ENCODE assay signal across 1 cellular context in the genomic region with DNA sequence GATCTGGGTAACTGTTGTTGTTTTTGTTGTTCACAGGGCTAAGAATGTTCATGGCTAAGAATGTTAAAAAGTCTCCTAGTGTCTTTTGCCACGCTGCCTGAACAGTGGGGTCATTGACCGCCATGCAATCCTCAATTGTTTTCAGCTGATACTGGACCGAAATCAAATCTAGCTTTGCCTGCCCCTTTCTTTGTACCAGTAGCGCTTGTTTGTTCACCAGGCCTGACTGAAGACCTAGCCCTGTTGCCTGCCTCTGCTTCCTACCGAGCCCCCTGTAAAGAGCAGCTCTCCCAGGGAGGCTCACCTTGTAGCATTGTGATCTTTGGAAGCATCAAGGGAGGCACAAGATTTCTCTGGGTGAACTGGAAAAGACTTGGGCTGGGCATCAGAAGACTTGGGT.
TF ChIP-seq lines count a peak whose summit lies in the region.

No MANE protein-coding gene starts in this region.

TF ChIP-seq in GM12878, 131 proteins besides CTCF, POLR2A, EP300 and RAD21:
- TF ChIP-seq, protein P1, sequence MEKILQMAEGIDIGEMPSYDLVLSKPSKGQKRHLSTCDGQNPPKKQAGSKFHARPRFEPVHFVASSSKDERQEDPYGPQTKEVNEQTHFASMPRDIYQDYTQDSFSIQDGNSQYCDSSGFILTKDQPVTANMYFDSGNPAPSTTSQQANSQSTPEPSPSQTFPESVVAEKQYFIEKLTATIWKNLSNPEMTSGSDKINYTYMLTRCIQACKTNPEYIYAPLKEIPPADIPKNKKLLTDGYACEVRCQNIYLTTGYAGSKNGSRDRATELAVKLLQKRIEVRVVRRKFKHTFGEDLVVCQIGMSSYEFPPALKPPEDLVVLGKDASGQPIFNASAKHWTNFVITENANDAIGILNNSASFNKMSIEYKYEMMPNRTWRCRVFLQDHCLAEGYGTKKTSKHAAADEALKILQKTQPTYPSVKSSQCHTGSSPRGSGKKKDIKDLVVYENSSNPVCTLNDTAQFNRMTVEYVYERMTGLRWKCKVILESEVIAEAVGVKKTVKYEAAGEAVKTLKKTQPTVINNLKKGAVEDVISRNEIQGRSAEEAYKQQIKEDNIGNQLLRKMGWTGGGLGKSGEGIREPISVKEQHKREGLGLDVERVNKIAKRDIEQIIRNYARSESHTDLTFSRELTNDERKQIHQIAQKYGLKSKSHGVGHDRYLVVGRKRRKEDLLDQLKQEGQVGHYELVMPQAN (conservative IDR thresholded peaks at IDR 0.05) = no peak
- no peak for TF ChIP-seq MTA2 (IDR thresholded peaks at IDR 0.05; ENCODE audit: low read depth)
- no peak for TF ChIP-seq RFX5 (IDR thresholded peaks at IDR 0.05; ENCODE audit: low read depth, low read length)
- no peak for TF ChIP-seq POU2F2 (IDR thresholded peaks at IDR 0.05; ENCODE audit: borderline replicate concordance, low read depth, low read length)
- TF ChIP-seq PML (IDR thresholded peaks at IDR 0.05; ENCODE audit: low read length) = no peak
- no peak for TF ChIP-seq ETV6 (conservative IDR thresholded peaks at IDR 0.05 in 1 of 2, IDR thresholded peaks at IDR 0.05 in 1 of 2; ENCODE audit: borderline replicate concordance in 1 of 2, low read depth in 1 of 2)
- TF ChIP-seq NR2F1 (conservative IDR thresholded peaks at IDR 0.05) = no peak
- no peak for TF ChIP-seq SUZ12 (IDR thresholded peaks at IDR 0.05; ENCODE audit: unreplicated experiment)
- no peak for TF ChIP-seq DPF2 (IDR thresholded peaks at IDR 0.05)
- TF ChIP-seq, protein P2, sequence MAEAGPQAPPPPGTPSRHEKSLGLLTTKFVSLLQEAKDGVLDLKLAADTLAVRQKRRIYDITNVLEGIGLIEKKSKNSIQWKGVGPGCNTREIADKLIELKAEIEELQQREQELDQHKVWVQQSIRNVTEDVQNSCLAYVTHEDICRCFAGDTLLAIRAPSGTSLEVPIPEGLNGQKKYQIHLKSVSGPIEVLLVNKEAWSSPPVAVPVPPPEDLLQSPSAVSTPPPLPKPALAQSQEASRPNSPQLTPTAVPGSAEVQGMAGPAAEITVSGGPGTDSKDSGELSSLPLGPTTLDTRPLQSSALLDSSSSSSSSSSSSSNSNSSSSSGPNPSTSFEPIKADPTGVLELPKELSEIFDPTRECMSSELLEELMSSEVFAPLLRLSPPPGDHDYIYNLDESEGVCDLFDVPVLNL (IDR thresholded peaks at IDR 0.05; ENCODE audit: low read depth, low read length) = no peak
- TF ChIP-seq, protein P3, sequence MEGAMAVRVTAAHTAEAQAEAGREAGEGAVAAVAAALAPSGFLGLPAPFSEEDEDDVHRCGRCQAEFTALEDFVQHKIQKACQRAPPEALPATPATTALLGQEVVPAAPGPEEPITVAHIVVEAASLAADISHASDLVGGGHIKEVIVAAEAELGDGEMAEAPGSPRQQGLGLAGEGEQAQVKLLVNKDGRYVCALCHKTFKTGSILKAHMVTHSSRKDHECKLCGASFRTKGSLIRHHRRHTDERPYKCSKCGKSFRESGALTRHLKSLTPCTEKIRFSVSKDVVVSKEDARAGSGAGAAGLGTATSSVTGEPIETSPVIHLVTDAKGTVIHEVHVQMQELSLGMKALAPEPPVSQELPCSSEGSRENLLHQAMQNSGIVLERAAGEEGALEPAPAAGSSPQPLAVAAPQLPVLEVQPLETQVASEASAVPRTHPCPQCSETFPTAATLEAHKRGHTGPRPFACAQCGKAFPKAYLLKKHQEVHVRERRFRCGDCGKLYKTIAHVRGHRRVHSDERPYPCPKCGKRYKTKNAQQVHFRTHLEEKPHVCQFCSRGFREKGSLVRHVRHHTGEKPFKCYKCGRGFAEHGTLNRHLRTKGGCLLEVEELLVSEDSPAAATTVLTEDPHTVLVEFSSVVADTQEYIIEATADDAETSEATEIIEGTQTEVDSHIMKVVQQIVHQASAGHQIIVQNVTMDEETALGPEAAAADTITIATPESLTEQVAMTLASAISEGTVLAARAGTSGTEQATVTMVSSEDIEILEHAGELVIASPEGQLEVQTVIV (IDR thresholded peaks at IDR 0.05; ENCODE audit: borderline replicate concordance, partially characterized antibody) = no peak
- TF ChIP-seq, protein P4, sequence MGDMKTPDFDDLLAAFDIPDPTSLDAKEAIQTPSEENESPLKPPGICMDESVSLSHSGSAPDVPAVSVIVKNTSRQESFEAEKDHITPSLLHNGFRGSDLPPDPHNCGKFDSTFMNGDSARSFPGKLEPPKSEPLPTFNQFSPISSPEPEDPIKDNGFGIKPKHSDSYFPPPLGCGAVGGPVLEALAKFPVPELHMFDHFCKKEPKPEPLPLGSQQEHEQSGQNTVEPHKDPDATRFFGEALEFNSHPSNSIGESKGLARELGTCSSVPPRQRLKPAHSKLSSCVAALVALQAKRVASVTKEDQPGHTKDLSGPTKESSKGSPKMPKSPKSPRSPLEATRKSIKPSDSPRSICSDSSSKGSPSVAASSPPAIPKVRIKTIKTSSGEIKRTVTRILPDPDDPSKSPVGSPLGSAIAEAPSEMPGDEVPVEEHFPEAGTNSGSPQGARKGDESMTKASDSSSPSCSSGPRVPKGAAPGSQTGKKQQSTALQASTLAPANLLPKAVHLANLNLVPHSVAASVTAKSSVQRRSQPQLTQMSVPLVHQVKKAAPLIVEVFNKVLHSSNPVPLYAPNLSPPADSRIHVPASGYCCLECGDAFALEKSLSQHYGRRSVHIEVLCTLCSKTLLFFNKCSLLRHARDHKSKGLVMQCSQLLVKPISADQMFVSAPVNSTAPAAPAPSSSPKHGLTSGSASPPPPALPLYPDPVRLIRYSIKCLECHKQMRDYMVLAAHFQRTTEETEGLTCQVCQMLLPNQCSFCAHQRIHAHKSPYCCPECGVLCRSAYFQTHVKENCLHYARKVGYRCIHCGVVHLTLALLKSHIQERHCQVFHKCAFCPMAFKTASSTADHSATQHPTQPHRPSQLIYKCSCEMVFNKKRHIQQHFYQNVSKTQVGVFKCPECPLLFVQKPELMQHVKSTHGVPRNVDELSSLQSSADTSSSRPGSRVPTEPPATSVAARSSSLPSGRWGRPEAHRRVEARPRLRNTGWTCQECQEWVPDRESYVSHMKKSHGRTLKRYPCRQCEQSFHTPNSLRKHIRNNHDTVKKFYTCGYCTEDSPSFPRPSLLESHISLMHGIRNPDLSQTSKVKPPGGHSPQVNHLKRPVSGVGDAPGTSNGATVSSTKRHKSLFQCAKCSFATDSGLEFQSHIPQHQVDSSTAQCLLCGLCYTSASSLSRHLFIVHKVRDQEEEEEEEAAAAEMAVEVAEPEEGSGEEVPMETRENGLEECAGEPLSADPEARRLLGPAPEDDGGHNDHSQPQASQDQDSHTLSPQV (IDR thresholded peaks at IDR 0.05) = no peak
- TF ChIP-seq, protein P5, sequence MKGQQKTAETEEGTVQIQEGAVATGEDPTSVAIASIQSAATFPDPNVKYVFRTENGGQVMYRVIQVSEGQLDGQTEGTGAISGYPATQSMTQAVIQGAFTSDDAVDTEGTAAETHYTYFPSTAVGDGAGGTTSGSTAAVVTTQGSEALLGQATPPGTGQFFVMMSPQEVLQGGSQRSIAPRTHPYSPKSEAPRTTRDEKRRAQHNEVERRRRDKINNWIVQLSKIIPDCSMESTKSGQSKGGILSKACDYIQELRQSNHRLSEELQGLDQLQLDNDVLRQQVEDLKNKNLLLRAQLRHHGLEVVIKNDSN (IDR thresholded peaks at IDR 0.05; ENCODE audit: borderline replicate concordance, extremely low read length, insufficient read depth, low read depth, low read length) = no peak
- TF ChIP-seq, protein P6, sequence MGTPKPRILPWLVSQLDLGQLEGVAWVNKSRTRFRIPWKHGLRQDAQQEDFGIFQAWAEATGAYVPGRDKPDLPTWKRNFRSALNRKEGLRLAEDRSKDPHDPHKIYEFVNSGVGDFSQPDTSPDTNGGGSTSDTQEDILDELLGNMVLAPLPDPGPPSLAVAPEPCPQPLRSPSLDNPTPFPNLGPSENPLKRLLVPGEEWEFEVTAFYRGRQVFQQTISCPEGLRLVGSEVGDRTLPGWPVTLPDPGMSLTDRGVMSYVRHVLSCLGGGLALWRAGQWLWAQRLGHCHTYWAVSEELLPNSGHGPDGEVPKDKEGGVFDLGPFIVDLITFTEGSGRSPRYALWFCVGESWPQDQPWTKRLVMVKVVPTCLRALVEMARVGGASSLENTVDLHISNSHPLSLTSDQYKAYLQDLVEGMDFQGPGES (IDR thresholded peaks at IDR 0.05) = no peak
- TF ChIP-seq, protein P7, sequence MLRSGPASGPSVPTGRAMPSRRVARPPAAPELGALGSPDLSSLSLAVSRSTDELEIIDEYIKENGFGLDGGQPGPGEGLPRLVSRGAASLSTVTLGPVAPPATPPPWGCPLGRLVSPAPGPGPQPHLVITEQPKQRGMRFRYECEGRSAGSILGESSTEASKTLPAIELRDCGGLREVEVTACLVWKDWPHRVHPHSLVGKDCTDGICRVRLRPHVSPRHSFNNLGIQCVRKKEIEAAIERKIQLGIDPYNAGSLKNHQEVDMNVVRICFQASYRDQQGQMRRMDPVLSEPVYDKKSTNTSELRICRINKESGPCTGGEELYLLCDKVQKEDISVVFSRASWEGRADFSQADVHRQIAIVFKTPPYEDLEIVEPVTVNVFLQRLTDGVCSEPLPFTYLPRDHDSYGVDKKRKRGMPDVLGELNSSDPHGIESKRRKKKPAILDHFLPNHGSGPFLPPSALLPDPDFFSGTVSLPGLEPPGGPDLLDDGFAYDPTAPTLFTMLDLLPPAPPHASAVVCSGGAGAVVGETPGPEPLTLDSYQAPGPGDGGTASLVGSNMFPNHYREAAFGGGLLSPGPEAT (IDR thresholded peaks at IDR 0.05; ENCODE audit: low read depth) = no peak
- TF ChIP-seq WRNIP1 (IDR thresholded peaks at IDR 0.05; ENCODE audit: borderline replicate concordance, low read depth, low read length) = no peak
- no peak for TF ChIP-seq ESRRA (IDR thresholded peaks at IDR 0.05; ENCODE audit: low read length)
- no peak for TF ChIP-seq IRF4 (IDR thresholded peaks at IDR 0.05; ENCODE audit: low read depth, low read length)
